Comparison of ENCODE assay signal across 17 cellular contexts in the genomic region with DNA sequence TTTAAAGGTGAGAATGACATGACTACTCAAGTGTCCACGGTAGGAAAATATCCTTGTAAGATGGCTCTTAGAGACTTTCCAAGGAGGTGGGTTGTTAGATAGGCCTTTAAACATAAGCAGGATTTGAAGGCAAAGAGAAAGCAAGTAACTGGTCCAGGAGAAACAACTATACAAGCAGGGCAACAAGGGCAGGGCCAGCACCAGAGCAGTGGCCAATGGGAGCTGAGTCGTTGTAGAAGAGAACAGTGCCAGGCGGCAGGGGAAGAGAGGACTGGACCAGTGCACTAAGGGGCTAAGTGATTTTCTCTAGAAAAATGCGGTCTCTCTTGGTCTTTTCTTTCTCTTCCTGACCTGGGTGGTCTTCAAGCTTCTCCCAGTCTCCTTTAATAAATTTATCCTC.
DNase-seq lines count a peak whose midpoint lies in the region; ATAC-seq and TF ChIP-seq lines count a peak whose summit lies in the region.
"Had no signal": no experiment of that assay in that cellular context is flagged by ENCODE, and none has a peak within 500 bp of the region (broad histone marks: within the 10 kb centered on the region; RNA-seq: fewer than 3 reads in every experiment).

No MANE protein-coding gene starts in this region.

- H3K36me3 Mint-ChIP-seq in WTC11 (peaks cover 5% of the 10 kb centered on the region), mesothelial cell of epicardium (peaks cover 9% of the 10 kb centered on the region), neural crest cell (ENCODE audit: low read depth) (peaks cover 25% of the 10 kb centered on the region), T-cell (no peaks in the 10 kb centered on the region)
- H3K36me3 Mint-ChIP-seq: CD14-positive monocyte; CD4-positive, CD25-positive, alpha-beta regulatory T cell; CD8-positive, alpha-beta T cell had no signal

- peak overlapping the region; percentile 60; the same call in 1 of the 2 replicates for H3K27ac Mint-ChIP-seq in WTC11
- peak overlapping the region; percentile 24 for H3K27ac Mint-ChIP-seq in mesothelial cell of epicardium
- no peak overlapping the region for H3K27ac Mint-ChIP-seq in neural crest cell (ENCODE audit: unreplicated experiment)
- H3K27ac Mint-ChIP-seq in T-cell = no peak overlapping the region
- H3K27ac Mint-ChIP-seq: CD14-positive monocyte; CD4-positive, CD25-positive, alpha-beta regulatory T cell; CD8-positive, alpha-beta T cell had no signal

- DNase-seq in WTC11 (ENCODE audit: low spot score) (no peak), mesothelial cell of epicardium (ENCODE audit: low spot score in 2 of 2, unreplicated experiment in 2 of 2) (no peak), neural crest cell (ENCODE audit: low read depth, low spot score) (no peak), T-cell (no peak), foreskin melanocyte (no peak)
- DNase-seq: 8988T; ACHN; BE2C; C1 segment of cervical spinal cord; Caco-2; Calu3; CD4-positive, CD25-positive, alpha-beta regulatory T cell; CD8-positive, alpha-beta T cell; DMS79 treated with DMSO at 0.1 percent for 48 hours; GF-D8 had no signal

- TF ChIP-seq CTCF in WTC11 (IDR thresholded peaks at IDR 0.05) = no peak
- TF ChIP-seq CTCF in mesothelial cell of epicardium (IDR thresholded peaks at IDR 0.05; ENCODE audit: unreplicated experiment) = no peak
- TF ChIP-seq CTCF in neural crest cell (conservative IDR thresholded peaks at IDR 0.05) = no peak

- no peak overlapping the region for H3K4me3 Mint-ChIP-seq in WTC11
- no peak overlapping the region for H3K4me3 Mint-ChIP-seq in mesothelial cell of epicardium
- peak overlapping the region; percentile 20 for H3K4me3 Mint-ChIP-seq in neural crest cell
- H3K4me3 Mint-ChIP-seq in T-cell = no peak overlapping the region
- H3K4me3 Mint-ChIP-seq: CD14-positive monocyte; CD4-positive, CD25-positive, alpha-beta regulatory T cell; CD8-positive, alpha-beta T cell had no signal

- ATAC-seq in WTC11 (no peak), T-cell (replicated peaks in 1 of 4) (no peak), GM21528 (IDR thresholded peaks at IDR 0.05; ENCODE audit: low FRiP score, unreplicated experiment) (no peak)
- ATAC-seq: CD8-positive, alpha-beta T cell had no signal

- H3K4me1 Mint-ChIP-seq in WTC11 (peaks cover 33% of the 10 kb centered on the region), mesothelial cell of epicardium (peaks cover 68% of the 10 kb centered on the region), neural crest cell (peaks cover 62% of the 10 kb centered on the region), T-cell (no peaks in the 10 kb centered on the region)
- H3K4me1 Mint-ChIP-seq: CD14-positive monocyte; CD4-positive, CD25-positive, alpha-beta regulatory T cell had no signal

- CTCF ChIA-PET in WTC11 (lab: Charles Lee) (no interaction called here), T-cell (lab: Charles Lee) (no interaction called here)

- H3K9me3 Mint-ChIP-seq in WTC11 = no peaks in the 10 kb centered on the region
- H3K9me3 Mint-ChIP-seq in mesothelial cell of epicardium = no peaks in the 10 kb centered on the region
- no peaks in the 10 kb centered on the region for H3K9me3 Mint-ChIP-seq in neural crest cell
- H3K9me3 Mint-ChIP-seq in T-cell = no peaks in the 10 kb centered on the region
- H3K9me3 Mint-ChIP-seq: CD8-positive, alpha-beta T cell had no signal

- POLR2A ChIA-PET in WTC11 (lab: Charles Lee) (no interaction called here), T-cell (lab: Charles Lee) (interaction anchor here in 1 of 2 donors (0.7 kb wide), 1 partner anchor 15 kb away, joined by 8 read pairs; no protein-coding TSS in a partner anchor)

- no peaks in the 10 kb centered on the region for H3K27me3 Mint-ChIP-seq in WTC11 (ENCODE audit: low read depth)
- H3K27me3 Mint-ChIP-seq in mesothelial cell of epicardium (ENCODE audit: low read depth) = no peaks in the 10 kb centered on the region
- no peaks in the 10 kb centered on the region for H3K27me3 Mint-ChIP-seq in neural crest cell (ENCODE audit: low read depth)
- peaks cover 0 to 9% of the 10 kb centered on the region in 2 donors for H3K27me3 Mint-ChIP-seq in T-cell

TF ChIP-seq in WTC11, 78 proteins besides CTCF, POLR2A, EP300 and RAD21:
- TF ChIP-seq ZNF416 (CRISPR knock-in tag; IDR thresholded peaks at IDR 0.05) (no peak), TP53 (CRISPR knock-in tag; IDR thresholded peaks at IDR 0.05) (no peak), FOXP1 (CRISPR knock-in tag; IDR thresholded peaks at IDR 0.05; ENCODE audit: borderline replicate concordance) (no peak), ETV6 (CRISPR knock-in tag; IDR thresholded peaks at IDR 0.05) (no peak), NR2C2 (CRISPR knock-in tag; IDR thresholded peaks at IDR 0.05) (no peak), ZNF121 (CRISPR knock-in tag; IDR thresholded peaks at IDR 0.05) (no peak)
- TF ChIP-seq, protein P1, sequence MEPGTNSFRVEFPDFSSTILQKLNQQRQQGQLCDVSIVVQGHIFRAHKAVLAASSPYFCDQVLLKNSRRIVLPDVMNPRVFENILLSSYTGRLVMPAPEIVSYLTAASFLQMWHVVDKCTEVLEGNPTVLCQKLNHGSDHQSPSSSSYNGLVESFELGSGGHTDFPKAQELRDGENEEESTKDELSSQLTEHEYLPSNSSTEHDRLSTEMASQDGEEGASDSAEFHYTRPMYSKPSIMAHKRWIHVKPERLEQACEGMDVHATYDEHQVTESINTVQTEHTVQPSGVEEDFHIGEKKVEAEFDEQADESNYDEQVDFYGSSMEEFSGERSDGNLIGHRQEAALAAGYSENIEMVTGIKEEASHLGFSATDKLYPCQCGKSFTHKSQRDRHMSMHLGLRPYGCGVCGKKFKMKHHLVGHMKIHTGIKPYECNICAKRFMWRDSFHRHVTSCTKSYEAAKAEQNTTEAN (CRISPR knock-in tag; IDR thresholded peaks at IDR 0.05) = no peak

Comparison
In these comparisons a context has a peak if more than half of its experiments do, and no peak if none do; other contexts are left out.
1. H3K27ac Mint-ChIP-seq: peak in WTC11 (single experiment) and mesothelial cell of epicardium (single experiment); none in neural crest cell (single experiment) and T-cell (0 of 2).